19 cellular contexts compared by ENCODE assay signal in genomic region chr1:1065265-1065939, GRCh38. TPM values are rescaled to one million over a fixed set of nuclear protein-coding genes. Genes with fewer than 3 reads are reported as not detected.
DNase-seq lines count a peak whose midpoint lies in the region; ATAC-seq, FAIRE-seq and TF ChIP-seq lines count a peak whose summit lies in the region.
"Had no signal": no experiment of that assay in that cellular context is flagged by ENCODE, and none has a peak within 500 bp of the region (broad histone marks: within the 10 kb centered on the region; RNA-seq: fewer than 3 reads in every experiment).

No MANE protein-coding gene starts in this region.

- H3K4me3 Mint-ChIP-seq in activated CD8-positive, alpha-beta memory T cell treated with anti-CD3 and anti-CD28 coated beads, Interleukin-2, amount 10 ng/mL, durations not matched to agents 7 days and 5 days: no peak overlapping the region
- peak overlapping the region; percentile 9 for H3K4me3 Mint-ChIP-seq in activated B cell treated with CpG ODN at 0.5 μM for 24 hours
- H3K4me3 Mint-ChIP-seq in nephron progenitor cell: peak overlapping the region; percentile 57

- H3K27ac Mint-ChIP-seq in activated CD8-positive, alpha-beta memory T cell treated with anti-CD3 and anti-CD28 coated beads, Interleukin-2, amount 10 ng/mL, durations not matched to agents 7 days and 5 days: peak overlapping the region; percentile 21
- H3K27ac Mint-ChIP-seq in activated B cell treated with CpG ODN at 0.5 μM for 24 hours (peak overlapping the region; percentile 47), nephron progenitor cell (no peak overlapping the region)
- H3K27ac Mint-ChIP-seq: T-cell had no signal

- no peak for FAIRE-seq in urothelium cell line (lab: Jason Lieb, UNC)

- H3K36me3 Mint-ChIP-seq in activated CD8-positive, alpha-beta memory T cell treated with anti-CD3 and anti-CD28 coated beads, Interleukin-2, amount 10 ng/mL, durations not matched to agents 7 days and 5 days: peaks cover 2% of the 10 kb centered on the region
- H3K36me3 Mint-ChIP-seq in activated B cell treated with CpG ODN at 0.5 μM for 24 hours (ENCODE audit: low read depth) (peaks cover 1% of the 10 kb centered on the region), nephron progenitor cell (ENCODE audit: low read depth) (no peaks in the 10 kb centered on the region)
- H3K36me3 Mint-ChIP-seq: brain; naive thymus-derived CD8-positive, alpha-beta T cell; T-cell had no signal

- POLR2A ChIA-PET in activated B cell treated with CpG ODN at 0.5 μM for 24 hours (lab: Charles Lee): interaction anchor here (0.6 to 9.0 kb wide), 5 partner anchors 32 to 233 kb away, joined by 3 to 159 read pairs (median 4); partner anchors contain the start of genes C1orf159 and ISG15

- ATAC-seq in activated CD8-positive, alpha-beta memory T cell treated with anti-CD3 and anti-CD28 coated beads, Interleukin-2, amount 10 ng/mL, durations not matched to agents 7 days and 5 days: no peak
- ATAC-seq in activated B cell treated with CpG ODN at 0.5 μM for 24 hours (ENCODE audit: low read depth) (no peak), GM18858 (IDR thresholded peaks at IDR 0.05; ENCODE audit: unreplicated experiment) (no peak)
- ATAC-seq: naive thymus-derived CD8-positive, alpha-beta T cell; T-cell had no signal

- DNase-seq in activated CD8-positive, alpha-beta memory T cell treated with anti-CD3 and anti-CD28 coated beads, Interleukin-2, amount 10 ng/mL, durations not matched to agents 7 days and 5 days: no peak
- DNase-seq in activated CD8-positive, alpha-beta memory T cell treated with anti-CD3 and anti-CD28 coated beads for 24 hours: no peak
- DNase-seq in activated B cell treated with CpG ODN at 0.5 μM for 24 hours (no peak), nephron progenitor cell (no peak), urothelium cell line (ENCODE audit: low spot score) (no peak)
- DNase-seq: dermis blood vessel endothelial cell; erythroblast; naive thymus-derived CD8-positive, alpha-beta T cell; NCI-H2171 treated with DMSO at 0.1 percent for 48 hours; retina; stimulated activated CD4-positive, alpha-beta T cell treated with anti-CD3 and anti-CD28 coated beads, Interleukin-1b, Interleukin-23, amount 100 ng/mL, for 48 hours; T-cell; thyroid gland had no signal

- peaks cover 36% of the 10 kb centered on the region for H3K4me1 Mint-ChIP-seq in activated CD8-positive, alpha-beta memory T cell treated with anti-CD3 and anti-CD28 coated beads, Interleukin-2, amount 10 ng/mL, durations not matched to agents 7 days and 5 days
- H3K4me1 Mint-ChIP-seq in activated B cell treated with CpG ODN at 0.5 μM for 24 hours: peaks cover 48% of the 10 kb centered on the region
- H3K4me1 Mint-ChIP-seq in nephron progenitor cell: peaks cover 24% of the 10 kb centered on the region

- H3K27me3 Mint-ChIP-seq in activated CD8-positive, alpha-beta memory T cell treated with anti-CD3 and anti-CD28 coated beads, Interleukin-2, amount 10 ng/mL, durations not matched to agents 7 days and 5 days: peaks cover 3% of the 10 kb centered on the region
- H3K27me3 Mint-ChIP-seq in activated B cell treated with CpG ODN at 0.5 μM for 24 hours (peaks cover 4% of the 10 kb centered on the region), nephron progenitor cell (ENCODE audit: low read depth, poor library complexity) (peaks cover 57% of the 10 kb centered on the region)

- CTCF ChIA-PET in activated CD8-positive, alpha-beta memory T cell treated with anti-CD3 and anti-CD28 coated beads, Interleukin-2, amount 10 ng/mL, durations not matched to agents 7 days and 5 days (lab: Charles Lee): interaction anchor here (1.9 to 4.9 kb wide), 2 partner anchors 25 to 83 kb away, joined by 6 to 64 read pairs; partner anchors contain the start of gene PERM1
- CTCF ChIA-PET in activated B cell treated with CpG ODN at 0.5 μM for 24 hours (lab: Charles Lee): interaction anchor here (1.7 kb wide), 1 partner anchor 32 kb away, joined by 5 read pairs; no protein-coding TSS in a partner anchor

- TF ChIP-seq CTCF in activated B cell treated with CpG ODN at 0.5 μM for 24 hours (IDR thresholded peaks at IDR 0.05): no peak
- no peak for TF ChIP-seq CTCF in nephron progenitor cell (IDR thresholded peaks at IDR 0.05)

- no peaks in the 10 kb centered on the region for H3K9me3 Mint-ChIP-seq in activated CD8-positive, alpha-beta memory T cell treated with anti-CD3 and anti-CD28 coated beads, Interleukin-2, amount 10 ng/mL, durations not matched to agents 7 days and 5 days (ENCODE audit: low read depth)
- H3K9me3 Mint-ChIP-seq in activated B cell treated with CpG ODN at 0.5 μM for 24 hours: no peaks in the 10 kb centered on the region
- H3K9me3 Mint-ChIP-seq in nephron progenitor cell: no peaks in the 10 kb centered on the region
- H3K9me3 Mint-ChIP-seq: brain; naive thymus-derived CD8-positive, alpha-beta T cell; T-cell had no signal

- intact Hi-C loops in activated B cell treated with CpG ODN at 0.5 μM for 24 hours (cut with micrococcal nuclease): loop anchor here (2.0 kb wide), 1 partner anchor 143 kb away; no protein-coding TSS in a partner anchor

RNA-seq across cellular contexts. Expression of gene RNF223, which starts 8.7 kb away (rescaled TPM):
- total RNA-seq in activated CD8-positive, alpha-beta memory T cell treated with anti-CD3 and anti-CD28 coated beads, Interleukin-2, amount 10 ng/mL, durations not matched to agents 7 days and 5 days: not detected
- not detected in 2 replicates for total RNA-seq in activated B cell treated with CpG ODN at 0.5 μM for 24 hours
- total RNA-seq: A673; dermis blood vessel endothelial cell; H7; lung microvascular endothelial cell; naive thymus-derived CD8-positive, alpha-beta T cell; RPMI7951; T-cell; thyroid gland had no signal

RNA-seq across cellular contexts. Expression of gene AGRN, which starts 45.5 kb away (rescaled TPM):
- 10 to 100 TPM; 29.3 to 32.8 TPM for total RNA-seq in activated CD8-positive, alpha-beta memory T cell treated with anti-CD3 and anti-CD28 coated beads, Interleukin-2, amount 10 ng/mL, durations not matched to agents 7 days and 5 days
- total RNA-seq in activated B cell treated with CpG ODN at 0.5 μM for 24 hours: 25.8 and 27.1 TPM in 2 replicates

RNA-seq across cellular contexts. Expression of gene C1orf159, which starts 50.5 kb away (rescaled TPM):
- total RNA-seq in activated CD8-positive, alpha-beta memory T cell treated with anti-CD3 and anti-CD28 coated beads, Interleukin-2, amount 10 ng/mL, durations not matched to agents 7 days and 5 days: 10 to 100 TPM; 22.9 to 23.6 TPM
- total RNA-seq in activated B cell treated with CpG ODN at 0.5 μM for 24 hours: 20.8 and 26.5 TPM in 2 replicates

RNA-seq across cellular contexts. Expression of gene ISG15, which starts 52.1 kb away (rescaled TPM):
- 100 to 1,000 TPM; 432 to 986 TPM for total RNA-seq in activated CD8-positive, alpha-beta memory T cell treated with anti-CD3 and anti-CD28 coated beads, Interleukin-2, amount 10 ng/mL, durations not matched to agents 7 days and 5 days
- 25.8 and 28.9 TPM in 2 replicates for total RNA-seq in activated B cell treated with CpG ODN at 0.5 μM for 24 hours
